ENCODE assay signal across 18 cellular contexts in genomic region chr2:101464841-101465240, GRCh38. TPM values are rescaled to one million over a fixed set of nuclear protein-coding genes. Genes with fewer than 3 reads are reported as not detected.
A peak's percentile ranks its signal among the peaks of the same experiment; 100 is the strongest.
DNase-seq lines count a peak whose midpoint lies in the region; ATAC-seq lines count a peak whose summit lies in the region.
"Had no signal": no experiment of that assay in that cellular context is flagged by ENCODE, and none has a peak within 500 bp of the region (broad histone marks: within the 10 kb centered on the region; RNA-seq: fewer than 3 reads in every experiment).

No MANE protein-coding gene starts in this region.

- no peak overlapping the region for H3K27ac Mint-ChIP-seq in T-cell

- peak; percentile 36 for DNase-seq in HT1080 (ENCODE audit: low read depth)
- DNase-seq in dermis blood vessel endothelial cell, result peak; percentile 53
- DNase-seq in lung microvascular endothelial cell (ENCODE audit: low read depth in 2 of 2), result peak; percentile 55
- DNase-seq in T-cell, result no peak
- DNase-seq in AG20443 (ENCODE audit: low spot score), result no peak
- no peak for DNase-seq in NCI-H2227 treated with DMSO at 0.1 percent for 48 hours (lab: John Stamatoyannopoulos, UW)
- no peak for DNase-seq in medulla oblongata (ENCODE audit: extremely low spot score)
- DNase-seq: activated CD4-positive, CD25-positive, alpha-beta regulatory T cell treated with anti-CD3 and anti-CD28 coated beads, Interleukin-2, amount 50 U/mL, for 72 hours; amygdala; OCI-M1; stimulated activated CD4-positive, alpha-beta T cell treated with anti-CD3 and anti-CD28 coated beads, Interleukin-1b, Interleukin-23, amount 100 ng/mL, for 48 hours had no signal

- no peak overlapping the region for H2AFZ ChIP-seq in ACC112 (ENCODE audit: low read length, unreplicated experiment)

- H3K4me1 ChIP-seq in ACC112 (ENCODE audit: control insufficient read depth, insufficient read depth, low read length, unreplicated experiment), result peaks cover 55% of the 10 kb centered on the region
- H3K4me1 ChIP-seq: uterus had no signal

- peaks cover 0 to 3% of the 10 kb centered on the region in 2 donors for H3K27me3 Mint-ChIP-seq in T-cell

- H3K9me3 Mint-ChIP-seq in T-cell, result no peaks in the 10 kb centered on the region

- H3K36me3 Mint-ChIP-seq in T-cell, result no peaks in the 10 kb centered on the region

- H3K27ac ChIP-seq in ACC112 (ENCODE audit: low read depth, low read length), result peak overlapping the region; percentile 94
- H3K27ac ChIP-seq: right atrium auricular region had no signal

- no peak overlapping the region for H3K4me3 Mint-ChIP-seq in T-cell

- peaks cover 29% of the 10 kb centered on the region for H3K79me2 ChIP-seq in ACC112 (ENCODE audit: control insufficient read depth, insufficient read depth, low read length, unreplicated experiment)

- H3K36me3 ChIP-seq in ACC112 (ENCODE audit: insufficient read depth, low read length), result peaks cover 14% of the 10 kb centered on the region; the same call in 1 of the 2 replicates
- H3K36me3 ChIP-seq: right atrium auricular region, uterus had no signal

- CTCF ChIA-PET in T-cell (lab: Charles Lee), result interaction anchor here in 1 of 2 donors (0.5 kb wide), 1 partner anchor 1089 kb away, joined by 3 read pairs; no protein-coding TSS in a partner anchor

- POLR2A ChIA-PET in T-cell (lab: Charles Lee), result no interaction called here

- no peaks in the 10 kb centered on the region for H3K4me1 Mint-ChIP-seq in T-cell

- H3K4me3 ChIP-seq in ACC112 (ENCODE audit: low read depth, low read length), result peak overlapping the region; percentile 11; the same call in 1 of the 2 replicates
- H3K4me3 ChIP-seq: GM12878, K562, right atrium auricular region, uterus had no signal

- H3K27me3 ChIP-seq in ACC112 (ENCODE audit: insufficient read depth, low read length), result no peaks in the 10 kb centered on the region
- H3K27me3 ChIP-seq: right atrium auricular region, uterus had no signal

- ATAC-seq in T-cell (replicated peaks in 1 of 4), result no peak
- ATAC-seq: GM12878, K562 had no signal

RNA-seq across cellular contexts. Expression of gene RFX8, which starts 10.1 kb away (rescaled TPM):
- 8.1 and 10.6 TPM in 2 replicates for total RNA-seq in HT1080 (2014; rRNA removed; shearing (Covaris generic))
- polyA plus RNA-seq in HT1080 (2015; cell fraction: cytosol; rRNA removed), result 8.8 and 11.3 TPM in 2 replicates
- polyA plus RNA-seq in HT1080 (2015; cell fraction: nucleus; rRNA removed), result 65.7 and 89.6 TPM in 2 replicates
- total RNA-seq in dermis blood vessel endothelial cell, result 0.51 and 0.60 TPM in 2 replicates
- 0.22 TPM in 1 of 2 replicates, not detected in the other for total RNA-seq in lung microvascular endothelial cell
- 1 to 10 TPM in 1 of 5 donors, under 1 TPM in 4; 0.23 to 1.0 (median 0.59) TPM for total RNA-seq in T-cell
- total RNA-seq: epithelial cell of proximal tubule, GM12878, K562, SK-MEL-5 had no signal
- polyA plus RNA-seq: K562 had no signal

Comparison
In these comparisons a context has a peak if more than half of its experiments do, and no peak if none do; other contexts are left out.
1. DNase-seq: peak in HT1080 (single experiment), dermis blood vessel endothelial cell (single experiment) and lung microvascular endothelial cell (2 of 2); none in T-cell (0 of 34), AG20443 (single experiment), NCI-H2227 treated with DMSO at 0.1 percent for 48 hours (single experiment) and medulla oblongata (single experiment).